In genomic region chr6:30489081-30490030, GRCh38 we compare ENCODE assay signal across 8 cellular contexts. TPM values are rescaled to one million over a fixed set of nuclear protein-coding genes. Genes with fewer than 3 reads are reported as not detected.
A peak's percentile ranks its signal among the peaks of the same experiment; 100 is the strongest.
DNase-seq lines count a peak whose midpoint lies in the region; ATAC-seq and TF ChIP-seq lines count a peak whose summit lies in the region.

Gene HLA-E (plus strand): TSS chr6:30489509. CDS start chr6:30489532, 23 bp downstream.

- POLR2A ChIA-PET in CD8-positive, alpha-beta memory T cell (lab: Charles Lee): interaction anchor here (0.6 to 8.2 kb wide), 7 partner anchors 21 to 81 kb away, joined by 3 to 94 read pairs (median 20); partner anchors contain the start of gene ABCF1

- H3K36me3 ChIP-seq in CD8-positive, alpha-beta memory T cell (ENCODE audit: insufficient read depth, low read length): peaks cover 46% of the 10 kb centered on the region
- peaks cover 36% of the 10 kb centered on the region for H3K36me3 ChIP-seq in NT2/D1 (ENCODE audit: insufficient read depth, insufficient read length, low read length)

- H3K4me1 ChIP-seq in CD8-positive, alpha-beta memory T cell (ENCODE audit: insufficient read depth, low read length): peaks cover 41% of the 10 kb centered on the region
- peaks cover 5% of the 10 kb centered on the region for H3K4me1 ChIP-seq in NT2/D1 (ENCODE audit: insufficient read depth, insufficient read length)

- H3K36me3 Mint-ChIP-seq in CD8-positive, alpha-beta memory T cell: peaks cover 29 to 51% (median 36%) of the 10 kb centered on the region in 3 donors
- H3K36me3 Mint-ChIP-seq in endothelial cell (ENCODE audit: low read depth, unreplicated experiment) (peaks cover 31% of the 10 kb centered on the region), mesothelial cell of epicardium (peaks cover 8% of the 10 kb centered on the region)

- H3K9ac ChIP-seq in NT2/D1 (ENCODE audit: insufficient read length, low read depth): peak within 1 kb of the TSS; percentile 82

- DNase-seq in CD8-positive, alpha-beta memory T cell: peak; percentile 73 to 96 (median 93)
- peak; percentile 98 for DNase-seq in HS-27A (ENCODE audit: low read depth)
- peak; percentile 95 for DNase-seq in NT2/D1 (ENCODE audit: low read depth, low spot score)
- DNase-seq in activated CD8-positive, alpha-beta memory T cell treated with anti-CD3 and anti-CD28 coated beads, Interleukin-2, amount 50 U/mL, for 4 hours: peak; percentile 84
- DNase-seq in endothelial cell (ENCODE audit: low spot score): peak; percentile 79
- DNase-seq in mesothelial cell of epicardium (ENCODE audit: low spot score in 2 of 2, unreplicated experiment in 2 of 2): peak; percentile 59 to 82
- DNase-seq in stimulated activated CD8-positive, alpha-beta memory T cell treated with anti-CD3 and anti-CD28 coated beads, Interleukin-15, amount 100 ng/mL, for 48 hours (ENCODE audit: low read depth in 2 of 2): peak; percentile 77 to 80

- peak; percentile 87 for ATAC-seq in GM19463 (IDR thresholded peaks at IDR 0.05; ENCODE audit: unreplicated experiment)

- peak within 1 kb of the TSS; percentile 93 to 100 (median 98) for H3K27ac Mint-ChIP-seq in CD8-positive, alpha-beta memory T cell
- peak within 1 kb of the TSS; percentile 96 for H3K27ac Mint-ChIP-seq in endothelial cell (ENCODE audit: unreplicated experiment)
- peak within 1 kb of the TSS; percentile 99 for H3K27ac Mint-ChIP-seq in mesothelial cell of epicardium

- CTCF ChIA-PET in CD8-positive, alpha-beta memory T cell (lab: Charles Lee): interaction anchor here (1.3 to 5.2 kb wide), 3 partner anchors 7 to 53 kb away, joined by 7 to 57 read pairs (median 14); no protein-coding TSS in a partner anchor

- H3K4me3 Mint-ChIP-seq in CD8-positive, alpha-beta memory T cell: peak within 1 kb of the TSS; percentile 93 to 100 (median 99)
- peak within 1 kb of the TSS; percentile 97 for H3K4me3 Mint-ChIP-seq in endothelial cell (ENCODE audit: unreplicated experiment)
- peak within 1 kb of the TSS; percentile 90 for H3K4me3 Mint-ChIP-seq in mesothelial cell of epicardium

- H3K27ac ChIP-seq in CD8-positive, alpha-beta memory T cell (ENCODE audit: low read depth, low read length): peak within 1 kb of the TSS; percentile 98

- H3K27me3 Mint-ChIP-seq in CD8-positive, alpha-beta memory T cell: peaks cover 0 to 5% of the 10 kb centered on the region in 2 donors
- peaks cover 11% of the 10 kb centered on the region for H3K27me3 Mint-ChIP-seq in endothelial cell (ENCODE audit: unreplicated experiment)
- H3K27me3 Mint-ChIP-seq in mesothelial cell of epicardium (ENCODE audit: low read depth): peaks cover 22% of the 10 kb centered on the region

- peaks cover 39 to 55% (median 44%) of the 10 kb centered on the region in 3 donors for H3K4me1 Mint-ChIP-seq in CD8-positive, alpha-beta memory T cell
- H3K4me1 Mint-ChIP-seq in endothelial cell (ENCODE audit: unreplicated experiment) (peaks cover 42% of the 10 kb centered on the region), mesothelial cell of epicardium (peaks cover 7% of the 10 kb centered on the region)

- H3K27me3 ChIP-seq in CD8-positive, alpha-beta memory T cell (ENCODE audit: insufficient read depth, low read length, poor library complexity, severe bottlenecking): no peaks in the 10 kb centered on the region
- no peaks in the 10 kb centered on the region for H3K27me3 ChIP-seq in NT2/D1 (ENCODE audit: insufficient read depth, insufficient read length)

- H3K4me3 ChIP-seq in CD8-positive, alpha-beta memory T cell (ENCODE audit: low read length): peak within 1 kb of the TSS; percentile 99
- peak within 1 kb of the TSS; percentile 88 for H3K4me3 ChIP-seq in NT2/D1 (ENCODE audit: insufficient read length, low read depth)

- H3K9me3 ChIP-seq in CD8-positive, alpha-beta memory T cell (ENCODE audit: low read length): no peaks in the 10 kb centered on the region
- H3K9me3 ChIP-seq in NT2/D1 (ENCODE audit: insufficient read depth, low read length): no peaks in the 10 kb centered on the region

- TF ChIP-seq CTCF in endothelial cell (IDR thresholded peaks at IDR 0.05; ENCODE audit: unreplicated experiment) (no peak), mesothelial cell of epicardium (IDR thresholded peaks at IDR 0.05; ENCODE audit: unreplicated experiment) (no peak)

- H3K9me3 Mint-ChIP-seq in CD8-positive, alpha-beta memory T cell: peaks cover 0 to 2% (median 0%) of the 10 kb centered on the region in 5 donors
- H3K9me3 Mint-ChIP-seq in endothelial cell (ENCODE audit: unreplicated experiment): no peaks in the 10 kb centered on the region
- H3K9me3 Mint-ChIP-seq in mesothelial cell of epicardium: no peaks in the 10 kb centered on the region

RNA-seq across cellular contexts. Expression of gene HLA-E, which starts in this region (rescaled TPM):
- total RNA-seq in CD8-positive, alpha-beta memory T cell: 100 to 1,000 TPM; 502 to 511 TPM
- 2,881 TPM for polyA plus RNA-seq in CD8-positive, alpha-beta memory T cell
- total RNA-seq in endothelial cell (ENCODE audit: unreplicated experiment) (274 TPM), mesothelial cell of epicardium (59.5 to 61.9 TPM (median 61.7 TPM) in 3 replicates)

Comparison
In these comparisons a context has a peak if more than half of its experiments do, and no peak if none do; other contexts are left out.
1. Peak in every context shown above with its lines: DNase-seq, ATAC-seq, H3K4me3 ChIP-seq and H3K27ac ChIP-seq.